28 cellular contexts compared by ENCODE assay signal in genomic region chr12:89230376-89231101, GRCh38.
DNase-seq lines count a peak whose midpoint lies in the region; ATAC-seq and TF ChIP-seq lines count a peak whose summit lies in the region.
"Had no signal": no experiment of that assay in that cellular context is flagged by ENCODE, and none has a peak within 500 bp of the region (broad histone marks: within the 10 kb centered on the region; RNA-seq: fewer than 3 reads in every experiment).

No MANE protein-coding gene starts in this region.

- peaks cover 5% of the 10 kb centered on the region for H3K9me3 Mint-ChIP-seq in activated T-helper 2 cell treated with anti-CD3 and anti-CD28 coated beads, Interferon-gamma antibody, Interleukin-2, Interleukin-4, amounts not matched to agents 10 μg/mL and 5 μg/mL and 100 μg/mL, durations not matched to agents 14 hours and 24 hours and 36 hours
- H3K9me3 Mint-ChIP-seq: CD8-positive, alpha-beta T cell; stimulated activated memory B cell treated with anti-CD40 and anti-IgM and Interleukin-4, amounts not matched to agents 10 μg/mL and 1 μg/mL and 100 μg/mL, for 72 hours had no signal

- peaks cover 70% of the 10 kb centered on the region for H3K4me1 Mint-ChIP-seq in activated T-helper 2 cell treated with anti-CD3 and anti-CD28 coated beads, Interferon-gamma antibody, Interleukin-2, Interleukin-4, amounts not matched to agents 10 μg/mL and 5 μg/mL and 100 μg/mL, durations not matched to agents 14 hours and 24 hours and 36 hours (ENCODE audit: low read depth)

- no peak for ATAC-seq in upper lobe of right lung
- ATAC-seq: CD8-positive, alpha-beta T cell; mucosa of descending colon; stimulated activated memory B cell treated with anti-CD40 and anti-IgM and Interleukin-4, amounts not matched to agents 10 μg/mL and 1 μg/mL and 100 μg/mL, for 72 hours; T-helper 17 cell had no signal

- no peak overlapping the region for H2AFZ ChIP-seq in smooth muscle cell (ENCODE audit: low read depth)
- H2AFZ ChIP-seq: neural progenitor cell had no signal

- H3K79me2 ChIP-seq in smooth muscle cell (ENCODE audit: low read depth), result no peaks in the 10 kb centered on the region

- H3K27me3 Mint-ChIP-seq in activated T-helper 2 cell treated with anti-CD3 and anti-CD28 coated beads, Interferon-gamma antibody, Interleukin-2, Interleukin-4, amounts not matched to agents 10 μg/mL and 5 μg/mL and 100 μg/mL, durations not matched to agents 14 hours and 24 hours and 36 hours (ENCODE audit: low read depth), result no peaks in the 10 kb centered on the region
- H3K27me3 Mint-ChIP-seq: activated CD4-positive, alpha-beta T cell treated with anti-CD3 and anti-CD28 coated beads, Interleukin-2, amount 10 ng/mL, durations not matched to agents 24 days and 14 days; activated naive CD8-positive, alpha-beta T cell; progenitor cell of endocrine pancreas; T-helper 17 cell had no signal

- no peak for DNase-seq in activated T-helper 2 cell treated with anti-CD3 and anti-CD28 coated beads, Interferon-gamma antibody, Interleukin-2, Interleukin-4, amounts not matched to agents 10 μg/mL and 5 μg/mL and 100 μg/mL, durations not matched to agents 14 hours and 24 hours and 36 hours (ENCODE audit: low spot score)
- DNase-seq in fibroblast of the aortic adventitia (ENCODE audit: low read depth) (peak; percentile 40), smooth muscle cell (lab: John Stamatoyannopoulos, UW; ENCODE audit: unreplicated experiment) (no peak), KG1 (lab: John Stamatoyannopoulos, UW) (no peak), esophagus squamous epithelium (lab: John Stamatoyannopoulos, UW) (no peak), upper lobe of right lung (no peak)
- DNase-seq: activated CD4-positive, alpha-beta T cell treated with anti-CD3 and anti-CD28 coated beads, Interleukin-2, amount 10 ng/mL, durations not matched to agents 24 days and 14 days; AML-193; CD8-positive, alpha-beta T cell; effector CD8-positive, alpha-beta T cell; GDM1; HCEC 1CT; head of caudate nucleus; Kasumi-1; left ventricle myocardium inferior; mucosa of descending colon; NCI-H2029; NCI-H345; stimulated activated CD4-positive, alpha-beta T cell treated with anti-CD3 and anti-CD28 coated beads, Interleukin-2, amount 100 ng/mL, for 24 hours; T-helper 17 cell had no signal

- intact Hi-C loops in activated T-helper 2 cell treated with anti-CD3 and anti-CD28 coated beads, Interferon-gamma antibody, Interleukin-2, Interleukin-4, amounts not matched to agents 10 μg/mL and 5 μg/mL and 100 μg/mL, durations not matched to agents 14 hours and 24 hours and 36 hours (cut with micrococcal nuclease), result no loop called here
- intact Hi-C loops in esophagus squamous epithelium (cut with DNase I), result no loop called here
- intact Hi-C loops in upper lobe of right lung (cut with DNase I), result no loop called here

- peaks cover 35% of the 10 kb centered on the region for H3K36me3 Mint-ChIP-seq in activated T-helper 2 cell treated with anti-CD3 and anti-CD28 coated beads, Interferon-gamma antibody, Interleukin-2, Interleukin-4, amounts not matched to agents 10 μg/mL and 5 μg/mL and 100 μg/mL, durations not matched to agents 14 hours and 24 hours and 36 hours (ENCODE audit: low read depth)
- H3K36me3 Mint-ChIP-seq: activated naive CD8-positive, alpha-beta T cell; CD8-positive, alpha-beta T cell; neural progenitor cell; stimulated activated memory B cell treated with anti-CD40 and anti-IgM and Interleukin-4, amounts not matched to agents 10 μg/mL and 1 μg/mL and 100 μg/mL, for 72 hours had no signal

- no peaks in the 10 kb centered on the region for H4K20me1 ChIP-seq in smooth muscle cell (ENCODE audit: low read depth)

- H3K27me3 ChIP-seq in smooth muscle cell (ENCODE audit: low read depth) (no peaks in the 10 kb centered on the region), esophagus squamous epithelium (no peaks in the 10 kb centered on the region), upper lobe of right lung (no peaks in the 10 kb centered on the region)
- H3K27me3 ChIP-seq: esophagus muscularis mucosa, neural progenitor cell, SJSA1 had no signal

- peaks cover 17% of the 10 kb centered on the region for H3K4me1 ChIP-seq in smooth muscle cell (ENCODE audit: low read depth)
- peaks cover 4 to 37% (median 15%) of the 10 kb centered on the region in 3 donors for H3K4me1 ChIP-seq in esophagus squamous epithelium
- peaks cover 13% of the 10 kb centered on the region for H3K4me1 ChIP-seq in upper lobe of right lung

- no peak overlapping the region for H3K4me3 Mint-ChIP-seq in activated T-helper 2 cell treated with anti-CD3 and anti-CD28 coated beads, Interferon-gamma antibody, Interleukin-2, Interleukin-4, amounts not matched to agents 10 μg/mL and 5 μg/mL and 100 μg/mL, durations not matched to agents 14 hours and 24 hours and 36 hours (ENCODE audit: low read depth)
- H3K4me3 Mint-ChIP-seq: activated naive CD8-positive, alpha-beta T cell; CD8-positive, alpha-beta T cell; neural progenitor cell; stimulated activated memory B cell treated with anti-CD40 and anti-IgM and Interleukin-4, amounts not matched to agents 10 μg/mL and 1 μg/mL and 100 μg/mL, for 72 hours; T-helper 17 cell had no signal

- H3K36me3 ChIP-seq in KOPT-K1 (ENCODE audit: insufficient read depth, low read length) (no peaks in the 10 kb centered on the region), smooth muscle cell (ENCODE audit: low read depth) (no peaks in the 10 kb centered on the region), esophagus squamous epithelium (no peaks in the 10 kb centered on the region), upper lobe of right lung (no peaks in the 10 kb centered on the region)
- H3K36me3 ChIP-seq: esophagus muscularis mucosa, left ventricle myocardium inferior, neural progenitor cell, SJSA1, thoracic aorta had no signal

- TF ChIP-seq CTCF in fibroblast of the aortic adventitia (IDR thresholded peaks at IDR 0.05; ENCODE audit: insufficient read depth, low read length) (no peak), smooth muscle cell (IDR thresholded peaks at IDR 0.05; ENCODE audit: borderline replicate concordance, insufficient read depth, poor library complexity, severe bottlenecking) (no peak), esophagus squamous epithelium (IDR thresholded peaks at IDR 0.05) (no peak), upper lobe of right lung (IDR thresholded peaks at IDR 0.05) (no peak)

- H3K27ac Mint-ChIP-seq in activated T-helper 2 cell treated with anti-CD3 and anti-CD28 coated beads, Interferon-gamma antibody, Interleukin-2, Interleukin-4, amounts not matched to agents 10 μg/mL and 5 μg/mL and 100 μg/mL, durations not matched to agents 14 hours and 24 hours and 36 hours, result peak overlapping the region; percentile 45
- H3K27ac Mint-ChIP-seq: activated naive CD8-positive, alpha-beta T cell; CD8-positive, alpha-beta T cell; neural progenitor cell; progenitor cell of endocrine pancreas; stimulated activated memory B cell treated with anti-CD40 and anti-IgM and Interleukin-4, amounts not matched to agents 10 μg/mL and 1 μg/mL and 100 μg/mL, for 72 hours; T-helper 17 cell had no signal

- H3K4me3 ChIP-seq in fibroblast of the aortic adventitia (ENCODE audit: low read depth, low read length) (no peak overlapping the region), smooth muscle cell (no peak overlapping the region), esophagus squamous epithelium (no peak overlapping the region), upper lobe of right lung (no peak overlapping the region)
- H3K4me3 ChIP-seq: esophagus muscularis mucosa, left ventricle myocardium inferior, mucosa of descending colon, neural progenitor cell, SJSA1, thoracic aorta had no signal

- H3K9ac ChIP-seq in smooth muscle cell (ENCODE audit: low read depth), result no peak overlapping the region
- H3K9ac ChIP-seq: neural progenitor cell had no signal

- TF ChIP-seq POLR2A in esophagus squamous epithelium (IDR thresholded peaks at IDR 0.05), result no peak

- no peak overlapping the region for H3K4me2 ChIP-seq in smooth muscle cell
- H3K4me2 ChIP-seq: neural progenitor cell had no signal

- no peaks in the 10 kb centered on the region for H3F3A ChIP-seq in smooth muscle cell (ENCODE audit: low read depth)

- H3K27ac ChIP-seq in KOPT-K1 (ENCODE audit: low read depth, low read length, poor library complexity, severe bottlenecking) (peak overlapping the region; percentile 17), smooth muscle cell (ENCODE audit: low read depth) (peak overlapping the region; percentile 14), esophagus squamous epithelium (no peak overlapping the region), upper lobe of right lung (no peak overlapping the region)
- H3K27ac ChIP-seq: esophagus muscularis mucosa, left ventricle myocardium inferior, neural progenitor cell, SJSA1, thoracic aorta had no signal

- H3K9me3 ChIP-seq in KOPT-K1 (ENCODE audit: insufficient read depth, low read length, poor library complexity, severe bottlenecking), result no peaks in the 10 kb centered on the region
- H3K9me3 ChIP-seq in smooth muscle cell (replicated peaks; ENCODE audit: low read depth), result no peaks in the 10 kb centered on the region
- no peaks in the 10 kb centered on the region for H3K9me3 ChIP-seq in esophagus squamous epithelium
- no peaks in the 10 kb centered on the region for H3K9me3 ChIP-seq in upper lobe of right lung
- H3K9me3 ChIP-seq: esophagus muscularis mucosa, left ventricle myocardium inferior, mucosa of descending colon, SJSA1, thoracic aorta had no signal

Comparison
In these comparisons a context has a peak if more than half of its experiments do, and no peak if none do; other contexts are left out.
1. H3K27ac ChIP-seq: peak in KOPT-K1 (single experiment) and smooth muscle cell (single experiment); none in esophagus squamous epithelium (0 of 4) and upper lobe of right lung (single experiment).